In genomic region chr6:7139835-7140470, GRCh38 we compare ENCODE assay signal across 9 cellular contexts. TPM values are rescaled to one million over a fixed set of nuclear protein-coding genes. Genes with fewer than 3 reads are reported as not detected.
A peak's percentile ranks its signal among the peaks of the same experiment; 100 is the strongest.
DNase-seq lines count a peak whose midpoint lies in the region; ATAC-seq and TF ChIP-seq lines count a peak whose summit lies in the region.
"Had no signal": no experiment of that assay in that cellular context is flagged by ENCODE, and none has a peak within 500 bp of the region (broad histone marks: within the 10 kb centered on the region; RNA-seq: fewer than 3 reads in every experiment).

No MANE protein-coding gene starts in this region.

- H3K4me3 ChIP-seq in CD8-positive, alpha-beta memory T cell (ENCODE audit: low read length), result no peak overlapping the region
- H3K4me3 ChIP-seq in MG63, result peak overlapping the region; percentile 63
- H3K4me3 ChIP-seq in effector memory CD4-positive, alpha-beta T cell (ENCODE audit: insufficient read depth, low read depth, low read length, poor library complexity, severe bottlenecking), result no peak overlapping the region
- H3K4me3 ChIP-seq in neutrophil (ENCODE audit: low read depth in 1 of 2, low read length in 1 of 2), result peak overlapping the region; percentile 81 to 92
- no peak overlapping the region for H3K4me3 ChIP-seq in thyroid gland (replicated peaks in 1 of 3)

- no peaks in the 10 kb centered on the region for H3K9me3 Mint-ChIP-seq in CD8-positive, alpha-beta memory T cell

- peaks cover 57 to 85% (median 78%) of the 10 kb centered on the region in 3 donors for H3K4me1 Mint-ChIP-seq in CD8-positive, alpha-beta memory T cell

- no peak for TF ChIP-seq POLR2A in thyroid gland (IDR thresholded peaks at IDR 0.05)

- 95 to 97% methylated on average over 7 of the region's 7 CpGs for WGBS in thyroid gland, 2 donors

- H3K4me1 ChIP-seq in CD8-positive, alpha-beta memory T cell (ENCODE audit: insufficient read depth, low read length), result peaks cover 78% of the 10 kb centered on the region
- H3K4me1 ChIP-seq in effector memory CD4-positive, alpha-beta T cell (ENCODE audit: control insufficient read depth, insufficient read depth, low read length, poor library complexity, severe bottlenecking), result peaks cover 24% of the 10 kb centered on the region
- H3K4me1 ChIP-seq in neutrophil (ENCODE audit: control insufficient read depth in 1 of 2, insufficient read depth in 1 of 2, low read depth in 1 of 2, low read length in 1 of 2), result peaks cover 75 to 76% of the 10 kb centered on the region in 2 experiments
- peaks cover 28 to 66% of the 10 kb centered on the region in 2 donors for H3K4me1 ChIP-seq in thyroid gland

- ATAC-seq in HG03521 (IDR thresholded peaks at IDR 0.05; ENCODE audit: unreplicated experiment), result no peak

- DNase-seq in CD8-positive, alpha-beta memory T cell, result no peak
- DNase-seq in MG63, result no peak
- no peak for DNase-seq in effector memory CD4-positive, alpha-beta T cell
- no peak for DNase-seq in NOMO-1 treated with DMSO at 0.1 percent for 48 hours (lab: John Stamatoyannopoulos, UW; ENCODE audit: unreplicated experiment)
- DNase-seq in dedifferentiated amniotic fluid mesenchymal stem cell (ENCODE audit: extremely low spot score), result no peak
- no peak for DNase-seq in thyroid gland
- DNase-seq: islet precursor cell had no signal

- no peaks in the 10 kb centered on the region for H3K27me3 Mint-ChIP-seq in CD8-positive, alpha-beta memory T cell

- no peaks in the 10 kb centered on the region for H3K9me3 ChIP-seq in CD8-positive, alpha-beta memory T cell (ENCODE audit: low read length)
- H3K9me3 ChIP-seq in MG63 (no peaks in the 10 kb centered on the region), neutrophil (no peaks in the 10 kb centered on the region), thyroid gland (no peaks in the 10 kb centered on the region)
- H3K9me3 ChIP-seq in effector memory CD4-positive, alpha-beta T cell (ENCODE audit: control insufficient read depth, low read length), result no peaks in the 10 kb centered on the region

- intact Hi-C loops in thyroid gland (cut with DNase I), result loop anchor here (5.0 kb wide), 1 partner anchor 33 kb away; the partner anchor contains the start of gene RREB1

- CTCF ChIA-PET in CD8-positive, alpha-beta memory T cell (lab: Charles Lee), result interaction anchor here (1.6 kb wide), 1 partner anchor 12 kb away, joined by 3 read pairs; no protein-coding TSS in a partner anchor

- TF ChIP-seq CTCF in neutrophil (IDR thresholded peaks at IDR 0.05) (no peak), thyroid gland (IDR thresholded peaks at IDR 0.05) (no peak)

- H3K4me3 Mint-ChIP-seq in CD8-positive, alpha-beta memory T cell, result peak overlapping the region; percentile 83 to 91 (median 87)

- POLR2A ChIA-PET in CD8-positive, alpha-beta memory T cell (lab: Charles Lee), result interaction anchor here (1.2 kb wide), 1 partner anchor 31 kb away, joined by 3 read pairs; no protein-coding TSS in a partner anchor

- H3K36me3 ChIP-seq in CD8-positive, alpha-beta memory T cell (ENCODE audit: insufficient read depth, low read length), result no peaks in the 10 kb centered on the region
- H3K36me3 ChIP-seq in MG63, result no peaks in the 10 kb centered on the region
- no peaks in the 10 kb centered on the region for H3K36me3 ChIP-seq in effector memory CD4-positive, alpha-beta T cell (ENCODE audit: control insufficient read depth, insufficient read depth, low read length)
- H3K36me3 ChIP-seq in neutrophil, result no peaks in the 10 kb centered on the region
- H3K36me3 ChIP-seq in thyroid gland, result no peaks in the 10 kb centered on the region

- H3K36me3 Mint-ChIP-seq in CD8-positive, alpha-beta memory T cell, result no peaks in the 10 kb centered on the region

- H3K27me3 ChIP-seq in CD8-positive, alpha-beta memory T cell (ENCODE audit: insufficient read depth, low read length, poor library complexity, severe bottlenecking), result no peaks in the 10 kb centered on the region
- no peaks in the 10 kb centered on the region for H3K27me3 ChIP-seq in MG63
- no peaks in the 10 kb centered on the region for H3K27me3 ChIP-seq in effector memory CD4-positive, alpha-beta T cell (replicated peaks; ENCODE audit: control insufficient read depth, insufficient read depth, low read length, poor library complexity, severe bottlenecking)
- H3K27me3 ChIP-seq in neutrophil, result no peaks in the 10 kb centered on the region
- H3K27me3 ChIP-seq in thyroid gland, result no peaks in the 10 kb centered on the region

- H3K27ac ChIP-seq in CD8-positive, alpha-beta memory T cell (ENCODE audit: low read depth, low read length), result peak overlapping the region; percentile 72
- H3K27ac ChIP-seq in effector memory CD4-positive, alpha-beta T cell (ENCODE audit: insufficient read depth, low read length, poor library complexity, severe bottlenecking), result peak overlapping the region; percentile 20
- H3K27ac ChIP-seq in neutrophil, result peak overlapping the region; percentile 97
- H3K27ac ChIP-seq in thyroid gland, result peak overlapping the region in 1 of 3 donors; percentile 4

- peak overlapping the region; percentile 17 to 93 (median 78) for H3K27ac Mint-ChIP-seq in CD8-positive, alpha-beta memory T cell

RNA-seq across cellular contexts. Expression of gene RREB1, which starts 32.2 kb away (rescaled TPM):
- 10 to 100 TPM; 17.7 to 18.7 TPM for total RNA-seq in CD8-positive, alpha-beta memory T cell
- 8.5 TPM for polyA plus RNA-seq in CD8-positive, alpha-beta memory T cell
- total RNA-seq in MG63 (2014; rRNA removed; shearing (Covaris generic); ENCODE audit: low replicate concordance), result 16.5 and 17.2 TPM in 2 replicates
- 10 to 100 TPM; 48.0 to 91.3 (median 57.1) TPM for total RNA-seq in thyroid gland

Comparison
In these comparisons a context has a peak if more than half of its experiments do, and no peak if none do; other contexts are left out.
1. H3K4me3 ChIP-seq: peak in MG63 (single experiment) and neutrophil (2 of 2); none in CD8-positive, alpha-beta memory T cell (single experiment), effector memory CD4-positive, alpha-beta T cell (single experiment) and thyroid gland (0 of 3).